Comparison of ENCODE assay signal across 8 cellular contexts in genomic region chrX:55452825-55453124, GRCh38. TPM values are rescaled to one million over a fixed set of nuclear protein-coding genes. Genes with fewer than 3 reads are reported as not detected.
DNase-seq lines count a peak whose midpoint lies in the region; ATAC-seq and TF ChIP-seq lines count a peak whose summit lies in the region.

No MANE protein-coding gene starts in this region.

- H3K4me3 ChIP-seq in RWPE2 (ENCODE audit: severe bottlenecking) = peak overlapping the region; percentile 37
- peak overlapping the region; percentile 63 to 71 (median 66) for H3K4me3 ChIP-seq in esophagus muscularis mucosa
- peak overlapping the region; percentile 75 for H3K4me3 ChIP-seq in rectal smooth muscle tissue (ENCODE audit: low read length)

- intact Hi-C loops in esophagus muscularis mucosa (cut with DNase I) = no loop called here

- H3K36me3 ChIP-seq in RWPE2 (ENCODE audit: low read depth) (no peaks in the 10 kb centered on the region), esophagus muscularis mucosa (no peaks in the 10 kb centered on the region), rectal smooth muscle tissue (ENCODE audit: control insufficient read depth, insufficient read depth, low read length) (no peaks in the 10 kb centered on the region)

- no peak overlapping the region for H3K27ac ChIP-seq in RWPE2 (ENCODE audit: poor library complexity, severe bottlenecking)
- peak overlapping the region; percentile 81 to 89 (median 85) for H3K27ac ChIP-seq in esophagus muscularis mucosa (replicated peaks in 1 of 4)
- H3K27ac ChIP-seq in rectal smooth muscle tissue (ENCODE audit: low read depth, low read length) = peak overlapping the region; percentile 1

- H3K27me3 ChIP-seq in RWPE2 (ENCODE audit: insufficient read depth, poor library complexity, severe bottlenecking) = no peaks in the 10 kb centered on the region
- no peaks in the 10 kb centered on the region for H3K27me3 ChIP-seq in esophagus muscularis mucosa
- H3K27me3 ChIP-seq in rectal smooth muscle tissue (ENCODE audit: control insufficient read depth, insufficient read depth, low read length) = no peaks in the 10 kb centered on the region

- H3K9me3 ChIP-seq in RWPE2 (ENCODE audit: severe bottlenecking) (no peaks in the 10 kb centered on the region), esophagus muscularis mucosa (no peaks in the 10 kb centered on the region)

- TF ChIP-seq CTCF in RWPE2 (IDR thresholded peaks at IDR 0.05; ENCODE audit: poor library complexity, severe bottlenecking) (no peak), esophagus muscularis mucosa (IDR thresholded peaks at IDR 0.05) (no peak)

- no peak overlapping the region for H3K9ac ChIP-seq in rectal smooth muscle tissue (ENCODE audit: low read length)

- no peak for TF ChIP-seq EP300 in esophagus muscularis mucosa (IDR thresholded peaks at IDR 0.05)

- ATAC-seq in GM18907 (IDR thresholded peaks at IDR 0.05; ENCODE audit: unreplicated experiment) (peak; percentile 3), RWPE2 (ENCODE audit: low read depth) (no peak; the same call in 2 of the 3 replicates), HG02840 (IDR thresholded peaks at IDR 0.05; ENCODE audit: low FRiP score, unreplicated experiment) (no peak)

- no peak for TF ChIP-seq POLR2A in esophagus muscularis mucosa (IDR thresholded peaks at IDR 0.05; ENCODE audit: low read depth)

- no peaks in the 10 kb centered on the region for H3K4me1 ChIP-seq in RWPE2 (ENCODE audit: insufficient read depth, poor library complexity, severe bottlenecking)
- peaks cover 0 to 7% (median 3%) of the 10 kb centered on the region in 4 donors for H3K4me1 ChIP-seq in esophagus muscularis mucosa
- H3K4me1 ChIP-seq in rectal smooth muscle tissue (ENCODE audit: control insufficient read depth, insufficient read depth, low read length) = peaks cover 5% of the 10 kb centered on the region

- DNase-seq in RWPE2 (ENCODE audit: low spot score) = no peak
- DNase-seq in esophagus muscularis mucosa (ENCODE audit: extremely low spot score) = no peak
- no peak for DNase-seq in NCI-H146 (lab: John Stamatoyannopoulos, UW)
- DNase-seq in hypothalamus (lab: John Stamatoyannopoulos, UW) = no peak
- no peak for DNase-seq in NCI-H446 (lab: John Stamatoyannopoulos, UW)

- 36% methylated on average over 10 of the region's 10 CpGs for WGBS in esophagus muscularis mucosa

RNA-seq across cellular contexts. Expression of gene MAGEH1, which starts 0.8 kb away (rescaled TPM):
- 10 to 100 TPM; 22.4 to 28.8 (median 26.3) TPM for total RNA-seq in esophagus muscularis mucosa

RNA-seq across cellular contexts. Expression of gene USP51, which starts 36.9 kb away (rescaled TPM):
- total RNA-seq in esophagus muscularis mucosa = 1 to 10 TPM in 3 of 4 donors, under 1 TPM in 1; 0.83 to 2.5 (median 1.5) TPM
